In the genomic region with DNA sequence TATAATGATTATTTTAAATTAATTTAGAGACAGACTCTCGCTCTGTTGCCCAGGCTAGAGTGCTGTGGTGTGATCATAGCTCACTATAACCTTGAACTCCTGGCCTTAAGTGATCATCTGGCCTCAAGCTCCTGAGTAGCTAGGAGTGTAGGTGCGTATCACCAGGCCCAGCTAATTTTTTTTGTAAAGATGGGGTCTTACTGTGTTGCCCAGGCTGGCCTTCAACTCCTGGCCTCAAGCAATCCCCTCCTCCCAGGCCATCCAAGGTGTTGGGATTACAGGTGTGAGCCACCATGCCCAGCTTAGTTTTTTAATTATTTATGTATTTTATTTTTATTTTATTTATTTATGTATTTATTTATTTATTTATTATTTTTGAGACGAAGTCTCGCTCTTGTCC, we compare ENCODE assay signal across 17 cellular contexts. TPM values are rescaled to one million over a fixed set of nuclear protein-coding genes. Genes with fewer than 3 reads are reported as not detected.
A peak's percentile ranks its signal among the peaks of the same experiment; 100 is the strongest.
DNase-seq lines count a peak whose midpoint lies in the region; ATAC-seq and TF ChIP-seq lines count a peak whose summit lies in the region.
"Had no signal": no experiment of that assay in that cellular context is flagged by ENCODE, and none has a peak within 500 bp of the region (broad histone marks: within the 10 kb centered on the region; RNA-seq: fewer than 3 reads in every experiment).

No MANE protein-coding gene starts in this region.

- no peak overlapping the region for H4K91ac ChIP-seq in trophoblast cell (ENCODE audit: low read depth, low read length)

- H4K8ac ChIP-seq in trophoblast cell (ENCODE audit: low read depth, low read length) = no peak overlapping the region

- H3F3A ChIP-seq in MM.1S (ENCODE audit: insufficient read depth, low read length) = peaks cover 8% of the 10 kb centered on the region

- H4K20me1 ChIP-seq in MM.1S (ENCODE audit: insufficient read depth, low read length) = no peaks in the 10 kb centered on the region

- H2AFZ ChIP-seq in MM.1S (ENCODE audit: low read length) = no peak overlapping the region
- no peak overlapping the region for H2AFZ ChIP-seq in trophoblast cell (ENCODE audit: insufficient read depth, low read length, poor library complexity)
- H2AFZ ChIP-seq: GM23248 had no signal

- H3K4me2 ChIP-seq in MM.1S (ENCODE audit: low read depth, low read length) = no peak overlapping the region
- no peak overlapping the region for H3K4me2 ChIP-seq in trophoblast cell (ENCODE audit: low read length)

- H3K27ac ChIP-seq in 22Rv1 = peak overlapping the region; percentile 44
- peak overlapping the region; percentile 31; the same call in 1 of the 2 replicates for H3K27ac ChIP-seq in MM.1S (ENCODE audit: low read length)
- no peak overlapping the region for H3K27ac ChIP-seq in trophoblast cell (ENCODE audit: low read depth, low read length)
- no peak overlapping the region for H3K27ac ChIP-seq in substantia nigra (ENCODE audit: low read depth, low read length, poor library complexity, severe bottlenecking)
- H3K27ac ChIP-seq: GM23248, HL-60 had no signal

- H3K4me3 Mint-ChIP-seq in activated T-helper 17 cell treated with anti-CD3 and anti-CD28 coated beads, Interleukin-2, amount 50 U/mL, for 72 hours = no peak overlapping the region
- H3K4me3 Mint-ChIP-seq: CD14-positive monocyte; CD4-positive, alpha-beta memory T cell had no signal

- peaks cover 7% of the 10 kb centered on the region for H3K4me1 Mint-ChIP-seq in activated T-helper 17 cell treated with anti-CD3 and anti-CD28 coated beads, Interleukin-2, amount 50 U/mL, for 72 hours

- H3K4ac ChIP-seq in trophoblast cell (ENCODE audit: low read depth, low read length) = peak overlapping the region; percentile 40

- peaks cover 45% of the 10 kb centered on the region for H3K36me3 Mint-ChIP-seq in activated T-helper 17 cell treated with anti-CD3 and anti-CD28 coated beads, Interleukin-2, amount 50 U/mL, for 72 hours (ENCODE audit: low read depth)

- no peak overlapping the region for H3K9ac ChIP-seq in MM.1S (ENCODE audit: low read length)
- no peak overlapping the region for H3K9ac ChIP-seq in trophoblast cell (ENCODE audit: low read length)
- H3K9ac ChIP-seq: GM23248 had no signal

- peaks cover 1% of the 10 kb centered on the region for H3K36me3 ChIP-seq in MM.1S (replicated peaks; ENCODE audit: insufficient read depth, low read length)
- peaks cover 11 to 14% of the 10 kb centered on the region in 2 experiments for H3K36me3 ChIP-seq in trophoblast cell (ENCODE audit: control insufficient read depth in 1 of 2, insufficient read depth in 2 of 2, low read length in 2 of 2)

- H3K23ac ChIP-seq in trophoblast cell (ENCODE audit: low read length) = no peak overlapping the region

- H3K9me3 ChIP-seq in MM.1S (replicated peaks; ENCODE audit: insufficient read depth, low read length) (no peaks in the 10 kb centered on the region), trophoblast cell (ENCODE audit: insufficient read depth, low read depth, low read length) (no peaks in the 10 kb centered on the region)
- H3K9me3 ChIP-seq: HAP-1 had no signal

- no CpG with 5 or more reads among the region's 4 CpGs for WGBS in trophoblast cell (ENCODE audit: extremely low coverage, insufficient coverage, insufficient read length)

- H3K79me2 ChIP-seq in MM.1S (ENCODE audit: low read length) (peaks cover 47% of the 10 kb centered on the region), trophoblast cell (ENCODE audit: control insufficient read depth, insufficient read depth, low read length, poor library complexity) (peaks cover under 1% of the 10 kb centered on the region)

- H3K79me1 ChIP-seq in trophoblast cell (ENCODE audit: low read length) = no peaks in the 10 kb centered on the region

- DNase-seq in MM.1S (no peak), trophoblast cell (no peak), substantia nigra (lab: John Stamatoyannopoulos, UW) (no peak), C1 segment of cervical spinal cord (lab: John Stamatoyannopoulos, UW) (no peak)
- DNase-seq: ACHN; CD4-positive, alpha-beta memory T cell; DMS79 treated with DMSO at 0.1 percent for 48 hours; GM23248; IMR-90; KBM-7 had no signal

- H3K27me3 Mint-ChIP-seq in activated T-helper 17 cell treated with anti-CD3 and anti-CD28 coated beads, Interleukin-2, amount 50 U/mL, for 72 hours = no peaks in the 10 kb centered on the region
- H3K27me3 Mint-ChIP-seq: CD4-positive, alpha-beta memory T cell had no signal

- H3K4me3 ChIP-seq in MM.1S (ENCODE audit: low read length) (no peak overlapping the region), trophoblast cell (ENCODE audit: low read depth, low read length) (no peak overlapping the region)
- H3K4me3 ChIP-seq: GM12878, GM23248, HAP-1 had no signal

- no peak overlapping the region for H2BK120ac ChIP-seq in trophoblast cell (ENCODE audit: insufficient read depth, low read length, poor library complexity)

- H3K27ac Mint-ChIP-seq in activated T-helper 17 cell treated with anti-CD3 and anti-CD28 coated beads, Interleukin-2, amount 50 U/mL, for 72 hours = peak overlapping the region; percentile 13

- no peak overlapping the region for H3K14ac ChIP-seq in trophoblast cell (ENCODE audit: low read length)

- H3K18ac ChIP-seq in trophoblast cell (ENCODE audit: low read length) = no peak overlapping the region

- H3K4me1 ChIP-seq in MM.1S (ENCODE audit: low read length) = 0 out of 2 replicates have a peak, but pooled peaks cover 7% of the 10 kb centered on the region
- H3K4me1 ChIP-seq in trophoblast cell (ENCODE audit: control insufficient read depth in 1 of 2, insufficient read depth in 2 of 2, low read length in 2 of 2) = no peaks in the 10 kb centered on the region
- H3K4me1 ChIP-seq: HAP-1 had no signal

- H2AK5ac ChIP-seq in trophoblast cell (ENCODE audit: low read length) = no peak overlapping the region

- H2BK5ac ChIP-seq in trophoblast cell (ENCODE audit: low read depth, low read length, poor library complexity) = no peak overlapping the region

- no peak overlapping the region for H4K12ac ChIP-seq in trophoblast cell (ENCODE audit: low read depth, low read length)

- no peak for TF ChIP-seq CTCF in 22Rv1 (IDR thresholded peaks at IDR 0.05)
- no peak for TF ChIP-seq CTCF in MM.1S (IDR thresholded peaks at IDR 0.05; ENCODE audit: low read length)

- H2BK12ac ChIP-seq in trophoblast cell (ENCODE audit: low read length) = no peak overlapping the region

- no peaks in the 10 kb centered on the region for H3K27me3 ChIP-seq in MM.1S (replicated peaks; ENCODE audit: insufficient read depth, low read length)
- no peaks in the 10 kb centered on the region for H3K27me3 ChIP-seq in trophoblast cell (ENCODE audit: insufficient read depth, low read length)

- H3K9me2 ChIP-seq in MM.1S (replicated peaks; ENCODE audit: insufficient read depth, low read length) = no peaks in the 10 kb centered on the region

- no peaks in the 10 kb centered on the region for H3K9me3 Mint-ChIP-seq in activated T-helper 17 cell treated with anti-CD3 and anti-CD28 coated beads, Interleukin-2, amount 50 U/mL, for 72 hours
- H3K9me3 Mint-ChIP-seq: CD14-positive monocyte; CD4-positive, alpha-beta memory T cell had no signal

- ATAC-seq in activated T-helper 17 cell treated with anti-CD3 and anti-CD28 coated beads, Interleukin-2, amount 50 U/mL, for 72 hours (replicated peaks) = no peak
- ATAC-seq in GM21390 (IDR thresholded peaks at IDR 0.05; ENCODE audit: unreplicated experiment) = no peak
- ATAC-seq: GM12878 had no signal

RNA-seq across cellular contexts. Expression of gene CTCF, which starts 17.9 kb away (rescaled TPM):
- 10 to 100 TPM; 41.2 to 49.4 TPM for total RNA-seq in activated T-helper 17 cell treated with anti-CD3 and anti-CD28 coated beads, Interleukin-2, amount 50 U/mL, for 72 hours
- 35.2 and 36.0 TPM in 2 replicates for polyA plus RNA-seq in trophoblast cell (2013)

RNA-seq across cellular contexts. Expression of gene RIPOR1, which starts 51.6 kb away (rescaled TPM):
- 10 to 100 TPM; 30.4 to 57.0 TPM for total RNA-seq in activated T-helper 17 cell treated with anti-CD3 and anti-CD28 coated beads, Interleukin-2, amount 50 U/mL, for 72 hours
- 36.1 and 37.6 TPM in 2 replicates for polyA plus RNA-seq in trophoblast cell (2013)

Comparison
In these comparisons a context has a peak if more than half of its experiments do, and no peak if none do; other contexts are left out.
1. H3K27ac ChIP-seq: peak in 22Rv1 (single experiment) and MM.1S (single experiment); none in trophoblast cell (single experiment) and substantia nigra (single experiment).